In the genomic region with DNA sequence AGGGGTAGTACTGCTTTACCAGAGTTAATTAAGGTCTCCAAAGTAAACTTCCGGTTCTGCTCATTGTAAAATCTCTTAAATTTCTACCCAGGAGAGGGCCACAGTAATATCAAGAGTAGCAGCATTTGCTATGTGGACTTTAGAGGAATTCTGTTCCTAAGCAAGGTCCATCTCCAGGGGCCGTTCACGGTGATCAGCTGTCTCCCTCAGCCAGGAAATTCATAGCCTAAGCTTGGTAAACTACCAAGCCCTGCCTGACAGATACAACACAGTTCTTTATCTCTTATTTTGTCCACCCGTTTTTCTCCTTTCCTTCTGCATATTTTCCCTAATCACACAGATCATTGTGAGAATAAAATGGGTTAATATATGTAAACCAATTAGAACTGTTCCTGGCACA, we compare ENCODE assay signal across 11 cellular contexts. TPM values are rescaled to one million over a fixed set of nuclear protein-coding genes. Genes with fewer than 3 reads are reported as not detected.
A peak's percentile ranks its signal among the peaks of the same experiment; 100 is the strongest.
DNase-seq lines count a peak whose midpoint lies in the region; ATAC-seq and TF ChIP-seq lines count a peak whose summit lies in the region.
"Had no signal": no experiment of that assay in that cellular context is flagged by ENCODE, and none has a peak within 500 bp of the region (broad histone marks: within the 10 kb centered on the region; RNA-seq: fewer than 3 reads in every experiment).

No MANE protein-coding gene starts in this region.

- peaks cover 55% of the 10 kb centered on the region for H3K36me3 ChIP-seq in RWPE2 (ENCODE audit: low read depth)
- H3K36me3 ChIP-seq: colonic mucosa had no signal

- no peak overlapping the region for H3K27ac Mint-ChIP-seq in CD4-positive, alpha-beta T cell

- POLR2A ChIA-PET in CD4-positive, alpha-beta T cell (lab: Charles Lee) = no interaction called here

- H3K9me3 Mint-ChIP-seq in CD4-positive, alpha-beta T cell = no peaks in the 10 kb centered on the region

- H3K27me3 ChIP-seq in CD4-positive, alpha-beta T cell (ENCODE audit: control insufficient read depth, insufficient read depth, low read length) = no peaks in the 10 kb centered on the region
- H3K27me3 ChIP-seq in RWPE2 (ENCODE audit: insufficient read depth, poor library complexity, severe bottlenecking) = no peaks in the 10 kb centered on the region
- H3K27me3 ChIP-seq: colonic mucosa had no signal

- H3K36me3 Mint-ChIP-seq in CD4-positive, alpha-beta T cell (ENCODE audit: low read depth) = peaks cover 58% of the 10 kb centered on the region

- no peak for ATAC-seq in CD4-positive, alpha-beta T cell (ENCODE audit: poor library complexity)
- ATAC-seq in RWPE2 (ENCODE audit: low read depth) (no peak), left lobe of liver (no peak), HG03571 (IDR thresholded peaks at IDR 0.05; ENCODE audit: unreplicated experiment) (no peak), GM18498 (IDR thresholded peaks at IDR 0.05; ENCODE audit: unreplicated experiment) (no peak)
- ATAC-seq: Right ventricle myocardium inferior had no signal

- H3K4me3 Mint-ChIP-seq in CD4-positive, alpha-beta T cell = peak overlapping the region; percentile 100

- CTCF ChIA-PET in CD4-positive, alpha-beta T cell (lab: Charles Lee) = no interaction called here

- H3K4me1 Mint-ChIP-seq in CD4-positive, alpha-beta T cell (ENCODE audit: low read depth) = peaks cover 28% of the 10 kb centered on the region

- intact Hi-C loops in CD4-positive, alpha-beta T cell (cut with DNase I, micrococcal nuclease) = loop anchor here in 1 of 2 experiments (5.0 kb wide), 4 partner anchors 479 to 1284 kb away; a partner anchor contains a TSS

- TF ChIP-seq CTCF in CD4-positive, alpha-beta T cell (IDR thresholded peaks at IDR 0.05) = no peak
- TF ChIP-seq CTCF in GM12865 (IDR thresholded peaks at IDR 0.05; ENCODE audit: insufficient read depth, low read depth, low read length, missing control alignments) (no peak), RWPE2 (IDR thresholded peaks at IDR 0.05; ENCODE audit: poor library complexity, severe bottlenecking) (no peak)

- peaks cover 19% of the 10 kb centered on the region for H3K4me1 ChIP-seq in RWPE2 (ENCODE audit: insufficient read depth, poor library complexity, severe bottlenecking)

- H3K4me3 ChIP-seq in GM12865 (ENCODE audit: low read depth, low read length) (peak overlapping the region; percentile 90), RWPE2 (ENCODE audit: severe bottlenecking) (peak overlapping the region; percentile 82), iPS-18c (ENCODE audit: insufficient read depth, low read depth, low read length) (peak overlapping the region; percentile 21; the same call in 1 of the 2 replicates)

- H3K27me3 Mint-ChIP-seq in CD4-positive, alpha-beta T cell = no peaks in the 10 kb centered on the region

- no peak for DNase-seq in CD4-positive, alpha-beta T cell
- DNase-seq in GM12865 (ENCODE audit: low read depth) = peak; percentile 12
- DNase-seq in RWPE2 (ENCODE audit: low spot score) = no peak
- no peak for DNase-seq in left lobe of liver (ENCODE audit: low spot score)
- DNase-seq in H4 (ENCODE audit: low spot score) = no peak
- DNase-seq: colonic mucosa; stimulated activated CD4-positive, alpha-beta T cell treated with anti-CD3 and anti-CD28 coated beads, Interleukin-1b, Interleukin-23, amount 100 ng/mL, for 48 hours had no signal

- no peak overlapping the region for H3K27ac ChIP-seq in CD4-positive, alpha-beta T cell (ENCODE audit: low read depth, low read length)
- H3K27ac ChIP-seq in RWPE2 (ENCODE audit: poor library complexity, severe bottlenecking) = peak overlapping the region; percentile 81
- H3K27ac ChIP-seq: colonic mucosa had no signal

- H3K9me3 ChIP-seq in CD4-positive, alpha-beta T cell (ENCODE audit: control insufficient read depth, low read length) = no peaks in the 10 kb centered on the region
- H3K9me3 ChIP-seq in RWPE2 (ENCODE audit: severe bottlenecking) (no peaks in the 10 kb centered on the region), iPS-18c (ENCODE audit: control insufficient read depth, insufficient read depth, low read length) (no peaks in the 10 kb centered on the region)
- H3K9me3 ChIP-seq: colonic mucosa had no signal

RNA-seq across cellular contexts. Expression of a gene that starts 2.3 kb away (rescaled TPM):
- total RNA-seq in CD4-positive, alpha-beta T cell = 10 to 100 TPM; 60.7 to 65.3 TPM
- 31.0 TPM for total RNA-seq in left lobe of liver
- 103 and 132 TPM in 2 replicates for total RNA-seq in H4 (2014; rRNA removed; shearing (Covaris generic))

Comparison
In these comparisons a context has a peak if more than half of its experiments do, and no peak if none do; other contexts are left out.
1. H3K4me3 ChIP-seq: peak in every context shown above with its lines; median percentile 90 in GM12865; 82 in RWPE2; 21 in iPS-18c.